ENCODE assay signal across 10 cellular contexts in genomic region chr18:54679318-54680149, GRCh38.
DNase-seq lines count a peak whose midpoint lies in the region; ATAC-seq and TF ChIP-seq lines count a peak whose summit lies in the region.
"Had no signal": no experiment of that assay in that cellular context is flagged by ENCODE, and none has a peak within 500 bp of the region (broad histone marks: within the 10 kb centered on the region; RNA-seq: fewer than 3 reads in every experiment).

No MANE protein-coding gene starts in this region.

- DNase-seq in NCI-H2196 (lab: John Stamatoyannopoulos, UW; ENCODE audit: unreplicated experiment) = peak; percentile 6
- DNase-seq in NCI-H2196 treated with DMSO at 0.1 percent for 48 hours (lab: John Stamatoyannopoulos, UW; ENCODE audit: unreplicated experiment) = no peak
- peak; percentile 54 for DNase-seq in NOMO-1 treated with DMSO at 0.1 percent for 48 hours (lab: John Stamatoyannopoulos, UW; ENCODE audit: unreplicated experiment)
- peak; percentile 94 for DNase-seq in choroid plexus epithelial cell (ENCODE audit: low read depth)
- peak in 1 of 2 donors; percentile 3 for DNase-seq in memory B cell (ENCODE audit: low spot score in 2 of 2)
- DNase-seq in GOT3 (lab: John Stamatoyannopoulos, UW) = no peak
- DNase-seq in activated gamma-delta T cell (lab: John Stamatoyannopoulos, UW) = no peak

- peaks cover 3% of the 10 kb centered on the region for H3K9me3 Mint-ChIP-seq in memory B cell
- H3K9me3 Mint-ChIP-seq: activated naive CD4-positive, alpha-beta T cell treated with anti-CD3 and anti-CD28 coated beads, Interleukin-2, amount 50 U/mL, for 24 hours; CD4-positive, CD25-positive, alpha-beta regulatory T cell had no signal

- H3K36me3 Mint-ChIP-seq in memory B cell = no peaks in the 10 kb centered on the region
- H3K36me3 Mint-ChIP-seq: activated naive CD4-positive, alpha-beta T cell treated with anti-CD3 and anti-CD28 coated beads, Interleukin-2, amount 50 U/mL, for 24 hours; CD4-positive, CD25-positive, alpha-beta regulatory T cell had no signal

- no peak overlapping the region for H3K27ac Mint-ChIP-seq in memory B cell
- H3K27ac Mint-ChIP-seq: activated naive CD4-positive, alpha-beta T cell treated with anti-CD3 and anti-CD28 coated beads, Interleukin-2, amount 50 U/mL, for 24 hours; CD4-positive, CD25-positive, alpha-beta regulatory T cell had no signal

- peak; percentile 67 for TF ChIP-seq CTCF in choroid plexus epithelial cell (conservative IDR thresholded peaks at IDR 0.05; ENCODE audit: low read depth, low read length)

- H3K4me3 Mint-ChIP-seq in memory B cell = no peak overlapping the region
- H3K4me3 Mint-ChIP-seq: activated naive CD4-positive, alpha-beta T cell treated with anti-CD3 and anti-CD28 coated beads, Interleukin-2, amount 50 U/mL, for 24 hours; CD4-positive, CD25-positive, alpha-beta regulatory T cell had no signal

- peaks cover 3% of the 10 kb centered on the region for H3K27me3 Mint-ChIP-seq in memory B cell
- H3K27me3 Mint-ChIP-seq: activated naive CD4-positive, alpha-beta T cell treated with anti-CD3 and anti-CD28 coated beads, Interleukin-2, amount 50 U/mL, for 24 hours had no signal

- ATAC-seq in HG03432 (IDR thresholded peaks at IDR 0.05; ENCODE audit: unreplicated experiment) (peak; percentile 72), memory B cell (ENCODE audit: low read depth) (peak; percentile 31)

- H3K4me1 Mint-ChIP-seq in memory B cell = peaks cover 5% of the 10 kb centered on the region
- H3K4me1 Mint-ChIP-seq: activated naive CD4-positive, alpha-beta T cell treated with anti-CD3 and anti-CD28 coated beads, Interleukin-2, amount 50 U/mL, for 24 hours; CD4-positive, CD25-positive, alpha-beta regulatory T cell had no signal

- no peak overlapping the region for H3K4me3 ChIP-seq in choroid plexus epithelial cell (ENCODE audit: low read depth, low read length)

Comparison
In these comparisons a context has a peak if more than half of its experiments do, and no peak if none do; other contexts are left out.
1. DNase-seq: peak in NCI-H2196 (single experiment), NOMO-1 treated with DMSO at 0.1 percent for 48 hours (single experiment) and choroid plexus epithelial cell (single experiment); none in NCI-H2196 treated with DMSO at 0.1 percent for 48 hours (single experiment), GOT3 (single experiment) and activated gamma-delta T cell (single experiment).